19 cellular contexts compared by ENCODE assay signal in genomic region chr4:28948501-28948900, GRCh38.
DNase-seq lines count a peak whose midpoint lies in the region; ATAC-seq, FAIRE-seq and TF ChIP-seq lines count a peak whose summit lies in the region.
"Had no signal": no experiment of that assay in that cellular context is flagged by ENCODE, and none has a peak within 500 bp of the region (broad histone marks: within the 10 kb centered on the region; RNA-seq: fewer than 3 reads in every experiment).

No MANE protein-coding gene starts in this region.

- TF ChIP-seq CTCF in IMR-90 (conservative IDR thresholded peaks at IDR 0.05; ENCODE audit: low read depth, low read length) (no peak), bronchial epithelial cell (IDR thresholded peaks at IDR 0.05; ENCODE audit: insufficient read depth, low read length, severe bottlenecking) (no peak), fibroblast of the aortic adventitia (IDR thresholded peaks at IDR 0.05; ENCODE audit: insufficient read depth, low read length) (no peak), smooth muscle cell (IDR thresholded peaks at IDR 0.05; ENCODE audit: borderline replicate concordance, insufficient read depth, poor library complexity, severe bottlenecking) (no peak), Caco-2 (IDR thresholded peaks at IDR 0.05; ENCODE audit: insufficient read depth in 1 of 2, low read depth in 1 of 2, low read length in 1 of 2, severe bottlenecking in 1 of 2, unreplicated experiment in 1 of 2) (no peak)

- CTCF ChIA-PET in IMR-90 (lab: Yijun Ruan, JAX) (no interaction called here), Caco-2 (lab: Charles Lee) (no interaction called here)

- WGBS in IMR-90 (ENCODE audit: extremely low coverage in 2 of 2, insufficient read length in 1 of 2), 2 experiments = no CpG with 5 or more reads among the region's 2 CpGs
- 58% methylated on average over 2 of the region's 2 CpGs for WGBS in smooth muscle cell (ENCODE audit: low lambda C conversion rate)

- no peaks in the 10 kb centered on the region for H3F3A ChIP-seq in smooth muscle cell (ENCODE audit: low read depth)

- intact Hi-C loops in IMR-90 (cut with micrococcal nuclease) (no loop called here), Caco-2 (cut with micrococcal nuclease; ENCODE audit: unreplicated experiment) (no loop called here)

- dilution Hi-C loops in IMR-90 (cut with HindIII; ENCODE audit: low sequenced_read_pairs, unreplicated experiment) = no loop called here

- H3K27me3 ChIP-seq in IMR-90 (ENCODE audit: control insufficient read depth, insufficient read depth, low read length) (no peaks in the 10 kb centered on the region), bronchial epithelial cell (ENCODE audit: control insufficient read depth, insufficient read depth, low read length) (no peaks in the 10 kb centered on the region), smooth muscle cell (ENCODE audit: low read depth) (no peaks in the 10 kb centered on the region), Caco-2 (replicated peaks; ENCODE audit: control insufficient read depth, insufficient read depth, low read length) (no peaks in the 10 kb centered on the region)
- H3K27me3 ChIP-seq: MG63 had no signal

- H3K9ac ChIP-seq in IMR-90 (ENCODE audit: low read depth, low read length) (no peak overlapping the region), smooth muscle cell (ENCODE audit: low read depth) (no peak overlapping the region)

- H2AFZ ChIP-seq in IMR-90 (replicated peaks; ENCODE audit: low read length, poor library complexity) (no peak overlapping the region), smooth muscle cell (ENCODE audit: low read depth) (peak overlapping the region; percentile 21)
- H2AFZ ChIP-seq: GM23338 had no signal

- no peak overlapping the region for H4K8ac ChIP-seq in IMR-90 (ENCODE audit: low read depth in 2 of 2, low read length in 2 of 2)

- H3K36me3 ChIP-seq in IMR-90 (ENCODE audit: control insufficient read depth, insufficient read depth, low read length) (no peaks in the 10 kb centered on the region), bronchial epithelial cell (ENCODE audit: control insufficient read depth, insufficient read depth, low read length) (no peaks in the 10 kb centered on the region), smooth muscle cell (ENCODE audit: low read depth) (no peaks in the 10 kb centered on the region), Caco-2 (ENCODE audit: control insufficient read depth, insufficient read depth, low read length) (no peaks in the 10 kb centered on the region)
- H3K36me3 ChIP-seq: MG63 had no signal

- in situ Hi-C loops in IMR-90 (cut with MboI; ENCODE audit: low sequenced_read_pairs) = no loop called here

- H3K4me3 Mint-ChIP-seq in Caco-2 (ENCODE audit: unreplicated experiment) = no peak overlapping the region
- H3K4me3 Mint-ChIP-seq: GM23338, H9 had no signal

- H4K91ac ChIP-seq in IMR-90 (ENCODE audit: insufficient read depth, low read depth, low read length) = no peak overlapping the region

- no peak overlapping the region for H2AK5ac ChIP-seq in IMR-90 (ENCODE audit: low read depth, low read length)

- no peak overlapping the region for H3K4me2 ChIP-seq in IMR-90 (ENCODE audit: low read depth, low read length)
- no peak overlapping the region for H3K4me2 ChIP-seq in smooth muscle cell
- H3K4me2 ChIP-seq: GM23338 had no signal

- H3K27ac ChIP-seq in IMR-90 (ENCODE audit: insufficient read depth, low read length) (no peak overlapping the region), smooth muscle cell (ENCODE audit: low read depth) (no peak overlapping the region)
- H3K27ac ChIP-seq: RWPE1 had no signal

- TF ChIP-seq RAD21 in IMR-90 (IDR thresholded peaks at IDR 0.05; ENCODE audit: low read length) = no peak

- H3K79me2 ChIP-seq in smooth muscle cell (ENCODE audit: low read depth) = no peaks in the 10 kb centered on the region

- H3K4me1 Mint-ChIP-seq in Caco-2 (ENCODE audit: low read depth, unreplicated experiment) = no peaks in the 10 kb centered on the region
- H3K4me1 Mint-ChIP-seq: GM23338, H9 had no signal

- H3K4ac ChIP-seq in IMR-90 (ENCODE audit: low read depth, low read length) = no peak overlapping the region

- no TSS peak for BruUV-seq in IMR-90 (replicated peaks; lab: Mats Ljungman, UMichigan)
- no TSS peak for BruUV-seq in Caco-2 (replicated peaks; lab: Mats Ljungman, UMichigan)

- H3K4me3 ChIP-seq in IMR-90 (ENCODE audit: insufficient read depth, low read depth, low read length) = no peak overlapping the region
- no peak overlapping the region for H3K4me3 ChIP-seq in bronchial epithelial cell (ENCODE audit: low read depth, low read length)
- no peak overlapping the region for H3K4me3 ChIP-seq in fibroblast of the aortic adventitia (ENCODE audit: low read depth, low read length)
- H3K4me3 ChIP-seq in smooth muscle cell = no peak overlapping the region
- H3K4me3 ChIP-seq in Caco-2 (ENCODE audit: low read depth, low read length) = no peak overlapping the region
- H3K4me3 ChIP-seq: GM23338, MG63 had no signal

- H3K9me3 ChIP-seq in IMR-90 (ENCODE audit: control insufficient read depth, insufficient read depth, low read length) = no peaks in the 10 kb centered on the region
- H3K9me3 ChIP-seq in smooth muscle cell (replicated peaks; ENCODE audit: low read depth) = no peaks in the 10 kb centered on the region
- no peaks in the 10 kb centered on the region for H3K9me3 ChIP-seq in Caco-2
- H3K9me3 ChIP-seq: MG63 had no signal

- no peaks in the 10 kb centered on the region for H3K27me3 Mint-ChIP-seq in Caco-2 (ENCODE audit: insufficient read depth, unreplicated experiment)

- H2BK120ac ChIP-seq in IMR-90 (ENCODE audit: low read depth, low read length) = no peak overlapping the region

- no peaks in the 10 kb centered on the region for H3K36me3 Mint-ChIP-seq in Caco-2 (ENCODE audit: insufficient read depth, unreplicated experiment)

- H2AK9ac ChIP-seq in IMR-90 (replicated peaks; ENCODE audit: low read depth, low read length, poor library complexity) = no peak overlapping the region

- H4K20me1 ChIP-seq in IMR-90 (ENCODE audit: insufficient read depth, low read length) (no peaks in the 10 kb centered on the region), smooth muscle cell (ENCODE audit: low read depth) (no peaks in the 10 kb centered on the region)

- H3K18ac ChIP-seq in IMR-90 (ENCODE audit: low read depth, low read length) = no peak overlapping the region

- TF ChIP-seq POLR2A in IMR-90 (IDR thresholded peaks at IDR 0.05; ENCODE audit: low read depth, low read length) = no peak

- FAIRE-seq in bronchial epithelial cell (lab: Jason Lieb, UNC) = no peak
- FAIRE-seq: GM18507 had no signal

- no peak overlapping the region for H2BK20ac ChIP-seq in IMR-90 (ENCODE audit: low read depth, low read length)

- H3K9me3 Mint-ChIP-seq in Caco-2 (ENCODE audit: unreplicated experiment) = no peaks in the 10 kb centered on the region

- no peaks in the 10 kb centered on the region for H3K4me1 ChIP-seq in IMR-90 (ENCODE audit: control insufficient read depth, insufficient read depth, low read length)
- H3K4me1 ChIP-seq in smooth muscle cell (ENCODE audit: low read depth) = no peaks in the 10 kb centered on the region
- H3K4me1 ChIP-seq in Caco-2 = no peaks in the 10 kb centered on the region

- H3K14ac ChIP-seq in IMR-90 (replicated peaks; ENCODE audit: low read depth, low read length) = no peak overlapping the region

- H3K79me1 ChIP-seq in IMR-90 (ENCODE audit: low read depth in 1 of 2, low read length in 2 of 2) = no peaks in the 10 kb centered on the region

- H3K56ac ChIP-seq in IMR-90 (ENCODE audit: extremely low read depth, insufficient read depth, low read length) = no peak overlapping the region

- H3K9me1 ChIP-seq in IMR-90 (ENCODE audit: insufficient read depth, low read length) = no peaks in the 10 kb centered on the region

- H4K5ac ChIP-seq in IMR-90 (ENCODE audit: low read depth, low read length) = no peak overlapping the region

- no peak overlapping the region for H3K27ac Mint-ChIP-seq in Caco-2 (ENCODE audit: unreplicated experiment)
- H3K27ac Mint-ChIP-seq: GM23338, H9 had no signal

- H2BK15ac ChIP-seq in IMR-90 (ENCODE audit: low read depth, low read length) = no peak overlapping the region

- POLR2A ChIA-PET in IMR-90 (lab: Charles Lee; ENCODE audit: unreplicated experiment) (no interaction called here), Caco-2 (lab: Charles Lee) (no interaction called here)

- ATAC-seq in IMR-90 (ENCODE audit: low read depth) = 0 out of 2 replicates have a peak, but pooled peaks have one; percentile 24
- ATAC-seq in SK-N-SH treated with all-trans-retinoic acid at 6 μM for 48 hours = no peak
- ATAC-seq in HG03280 (IDR thresholded peaks at IDR 0.05; ENCODE audit: unreplicated experiment) = no peak
- ATAC-seq: GM23338 had no signal

- no peak overlapping the region for H2BK5ac ChIP-seq in IMR-90 (ENCODE audit: low read depth, low read length, poor library complexity, severe bottlenecking)

- H3K23ac ChIP-seq in IMR-90 (ENCODE audit: low read depth, low read length) = no peak overlapping the region

- DNase-seq in IMR-90 (peak; percentile 49), bronchial epithelial cell (ENCODE audit: low read depth) (peak; percentile 13), fibroblast of the aortic adventitia (ENCODE audit: low read depth) (peak; percentile 19), smooth muscle cell (lab: John Stamatoyannopoulos, UW; ENCODE audit: unreplicated experiment) (no peak), Caco-2 (no peak)
- DNase-seq: H9, KG1, MG63, NCI-H1048, NCI-H1417, NCI-H1694, NCI-H2029 treated with DMSO at 0.1 percent for 48 hours, NCI-H526 treated with DMSO at 0.1 percent for 48 hours, SHP77 had no signal

TF ChIP-seq in IMR-90, 13 proteins besides CTCF, POLR2A, EP300 and RAD21:
- TF ChIP-seq CEBPB (IDR thresholded peaks at IDR 0.05; ENCODE audit: low read depth, low read length) = peak; percentile 68
- no peak for TF ChIP-seq SMC3 (IDR thresholded peaks at IDR 0.05; ENCODE audit: low read depth, low read length)

TF ChIP-seq in SK-N-SH treated with all-trans-retinoic acid at 6 μM for 48 hours, 23 proteins besides CTCF, POLR2A, EP300 and RAD21 (continues in another document):
- no peak for TF ChIP-seq CSRNP3 (CRISPR knock-in tag; IDR thresholded peaks at IDR 0.05)
- TF ChIP-seq ZFP30 (CRISPR knock-in tag; IDR thresholded peaks at IDR 0.05) = no peak
- TF ChIP-seq CSDC2 (CRISPR knock-in tag; IDR thresholded peaks at IDR 0.05) = no peak
- TF ChIP-seq SNAI2 (CRISPR knock-in tag; IDR thresholded peaks at IDR 0.05) = no peak
- no peak for TF ChIP-seq BACH2 (CRISPR knock-in tag; IDR thresholded peaks at IDR 0.05; ENCODE audit: borderline replicate concordance)

Comparison
In these comparisons a context has a peak if more than half of its experiments do, and no peak if none do; other contexts are left out.
1. DNase-seq: peak in IMR-90 (single experiment), bronchial epithelial cell (single experiment) and fibroblast of the aortic adventitia (single experiment); none in smooth muscle cell (single experiment) and Caco-2 (0 of 2).